ENCODE assay signal across 9 cellular contexts in the genomic region with DNA sequence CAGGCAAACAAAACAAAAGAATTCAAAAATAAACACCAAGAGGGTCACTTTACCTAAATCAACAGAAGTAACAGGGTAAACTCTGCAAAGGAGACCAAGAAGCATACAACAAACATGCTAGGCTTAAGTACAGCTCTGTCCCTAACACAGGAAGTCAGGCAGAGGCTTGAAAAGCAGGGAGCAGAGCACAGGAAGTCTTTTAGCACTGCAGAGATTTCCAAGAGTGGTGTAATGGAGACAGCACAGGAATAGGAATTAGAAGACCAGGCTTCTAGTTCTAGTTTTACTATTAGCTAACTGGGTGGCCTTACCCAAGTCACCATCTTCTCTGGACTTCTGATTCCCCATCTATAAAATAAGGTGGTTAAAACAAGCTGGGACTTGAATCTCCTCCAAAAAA.
A peak's percentile ranks its signal among the peaks of the same experiment; 100 is the strongest.
DNase-seq lines count a peak whose midpoint lies in the region; ATAC-seq lines count a peak whose summit lies in the region.
"Had no signal": no experiment of that assay in that cellular context is flagged by ENCODE, and none has a peak within 500 bp of the region (broad histone marks: within the 10 kb centered on the region; RNA-seq: fewer than 3 reads in every experiment).

No MANE protein-coding gene starts in this region.

- H3K27ac Mint-ChIP-seq in central memory CD8-positive, alpha-beta T cell (ENCODE audit: low read depth): no peak overlapping the region

- DNase-seq in ACHN (peak; percentile 39), HK-2 (ENCODE audit: unreplicated experiment) (peak; percentile 7), midbrain (lab: John Stamatoyannopoulos, UW) (peak; percentile 9), NCI-H1105 (lab: John Stamatoyannopoulos, UW) (no peak), SKM-1 (lab: John Stamatoyannopoulos, UW; ENCODE audit: unreplicated experiment) (no peak)
- no peak for DNase-seq in central memory CD8-positive, alpha-beta T cell (ENCODE audit: low spot score in 2 of 2)
- DNase-seq: NCI-H2227 treated with DMSO at 0.1 percent for 48 hours had no signal

- no peaks in the 10 kb centered on the region for H3K36me3 Mint-ChIP-seq in central memory CD8-positive, alpha-beta T cell (ENCODE audit: insufficient read depth)

- peak overlapping the region; percentile 74 for H3K4me3 Mint-ChIP-seq in central memory CD8-positive, alpha-beta T cell

- H3K9me3 Mint-ChIP-seq in central memory CD8-positive, alpha-beta T cell: no peaks in the 10 kb centered on the region

- in situ Hi-C loops in ACHN (cut with HindIII; ENCODE audit: low pct_ligation_motif_present, low pct_unique_long_range_greater_than_20kb, low sequenced_read_pairs): no loop called here

- peaks cover 14% of the 10 kb centered on the region for H3K4me1 Mint-ChIP-seq in central memory CD8-positive, alpha-beta T cell

- peaks cover 16% of the 10 kb centered on the region for H3K27me3 Mint-ChIP-seq in central memory CD8-positive, alpha-beta T cell

- ATAC-seq in central memory CD8-positive, alpha-beta T cell (replicated peaks; ENCODE audit: extremely low read depth, poor library complexity, severe bottlenecking): no peak
- ATAC-seq in GM19351 (IDR thresholded peaks at IDR 0.05; ENCODE audit: unreplicated experiment) (no peak), GM19467 (IDR thresholded peaks at IDR 0.05; ENCODE audit: unreplicated experiment) (no peak)

Comparison
In these comparisons a context has a peak if more than half of its experiments do, and no peak if none do; other contexts are left out.
1. DNase-seq: peak in ACHN (single experiment), HK-2 (single experiment) and midbrain (single experiment); none in central memory CD8-positive, alpha-beta T cell (0 of 2), NCI-H1105 (single experiment) and SKM-1 (single experiment).